Comparison of ENCODE assay signal across 8 cellular contexts in the genomic region with DNA sequence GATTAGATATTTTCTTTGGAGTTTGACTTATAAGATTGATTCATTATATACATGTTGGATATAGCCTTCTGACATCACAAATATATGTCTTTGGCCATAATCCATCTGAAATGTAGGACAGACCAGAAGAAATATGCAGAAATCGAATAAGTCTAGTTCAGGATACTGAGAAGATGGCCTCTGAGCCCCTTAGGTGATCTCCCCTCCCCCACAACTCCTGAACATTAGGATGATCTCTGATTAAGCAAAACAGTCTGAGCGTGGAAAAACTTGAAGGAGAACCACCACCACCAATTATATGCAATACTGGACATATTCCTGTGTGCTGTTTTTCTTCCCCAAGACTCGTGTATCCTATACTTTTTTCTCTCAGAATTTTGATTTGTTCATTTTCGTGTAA. TPM values are rescaled to one million over a fixed set of nuclear protein-coding genes. Genes with fewer than 3 reads are reported as not detected.
A peak's percentile ranks its signal among the peaks of the same experiment; 100 is the strongest.
DNase-seq lines count a peak whose midpoint lies in the region; ATAC-seq, FAIRE-seq and TF ChIP-seq lines count a peak whose summit lies in the region.
"Had no signal": no experiment of that assay in that cellular context is flagged by ENCODE, and none has a peak within 500 bp of the region (broad histone marks: within the 10 kb centered on the region; RNA-seq: fewer than 3 reads in every experiment).

No MANE protein-coding gene starts in this region.

- H3K27me3 ChIP-seq in ectodermal cell (ENCODE audit: control insufficient read depth, insufficient read depth, low read length, poor library complexity, severe bottlenecking) (no peaks in the 10 kb centered on the region), prostate gland (replicated peaks; ENCODE audit: insufficient read depth) (no peaks in the 10 kb centered on the region)

- H3K4me3 ChIP-seq in GM12865 (ENCODE audit: low read depth, low read length) (peak overlapping the region; percentile 92), ectodermal cell (ENCODE audit: insufficient read depth, low read depth, low read length) (peak overlapping the region; percentile 90), prostate gland (no peak overlapping the region), kidney (ENCODE audit: low read length in 2 of 2) (peak overlapping the region in 1 of 2 donors; percentile 46)

- H3K27ac ChIP-seq in ectodermal cell (ENCODE audit: insufficient read depth, low read depth, low read length, poor library complexity, severe bottlenecking), result no peak overlapping the region
- peak overlapping the region; percentile 99 for H3K27ac ChIP-seq in prostate gland
- peak overlapping the region in 1 of 2 donors; percentile 28 for H3K27ac ChIP-seq in kidney (ENCODE audit: low read depth in 2 of 2, low read length in 2 of 2)

- no peaks in the 10 kb centered on the region for H3K9me3 ChIP-seq in ectodermal cell (ENCODE audit: control insufficient read depth, low read length)
- no peaks in the 10 kb centered on the region for H3K9me3 ChIP-seq in prostate gland
- H3K9me3 ChIP-seq in kidney (ENCODE audit: control insufficient read depth in 1 of 2, low read length in 2 of 2), result no peaks in the 10 kb centered on the region

- no peak for TF ChIP-seq CTCF in GM12865 (IDR thresholded peaks at IDR 0.05; ENCODE audit: insufficient read depth, low read depth, low read length, missing control alignments)
- TF ChIP-seq CTCF in prostate gland (IDR thresholded peaks at IDR 0.05), result no peak
- TF ChIP-seq CTCF in kidney (IDR thresholded peaks at IDR 0.05; ENCODE audit: borderline replicate concordance, extremely low read depth, insufficient read depth), result no peak

- DNase-seq in GM12865 (ENCODE audit: low read depth) (no peak), NCI-H69 (lab: John Stamatoyannopoulos, UW) (peak; percentile 50), prostate gland (ENCODE audit: low spot score) (no peak), activated gamma-delta T cell treated with Interleukin-2 at 50 U/mL for 16 hours (no peak), kidney (no peak)
- DNase-seq: cerebellar nuclear complex had no signal

- ATAC-seq in GM21786 (IDR thresholded peaks at IDR 0.05; ENCODE audit: unreplicated experiment), result no peak

- H3K9ac ChIP-seq in kidney (ENCODE audit: low read length in 2 of 2), result peak overlapping the region in 1 of 2 donors; percentile 37

- intact Hi-C loops in prostate gland (cut with DNase I) (no loop called here), kidney (cut with DNase I) (no loop called here)

- no peaks in the 10 kb centered on the region for H3K36me3 ChIP-seq in ectodermal cell (ENCODE audit: control insufficient read depth, insufficient read depth, low read length)
- no peaks in the 10 kb centered on the region for H3K36me3 ChIP-seq in prostate gland
- no peaks in the 10 kb centered on the region for H3K36me3 ChIP-seq in kidney (ENCODE audit: control insufficient read depth in 1 of 2, insufficient read depth in 2 of 2, low read length in 2 of 2)

- H3K4me1 ChIP-seq in ectodermal cell (ENCODE audit: control insufficient read depth, insufficient read depth, low read length) (peaks cover 32% of the 10 kb centered on the region), prostate gland (replicated peaks) (peaks cover 34% of the 10 kb centered on the region), kidney (ENCODE audit: control insufficient read depth in 1 of 2, insufficient read depth in 1 of 2, low read depth in 1 of 2, low read length in 2 of 2) (peaks cover 35 to 44% of the 10 kb centered on the region in 2 donors)

- 46 to 64% methylated on average over 3 to 4 of the region's 4 CpGs for whole genome bisulfite sequencing in ectodermal cell, 2 experiments
- 21% methylated on average over 4 of the region's 4 CpGs for WGBS in prostate gland

- no peak for FAIRE-seq in kidney (lab: Jason Lieb, UNC)

- no peak for TF ChIP-seq POLR2A in prostate gland (IDR thresholded peaks at IDR 0.05)

RNA-seq across cellular contexts. Expression of gene SETD5, which starts 3.2 kb away (rescaled TPM):
- 215 TPM for polyA plus RNA-seq in ectodermal cell (2013, experiment 1 of 4)
- 241 TPM for polyA plus RNA-seq in ectodermal cell (2013, experiment 2 of 4)
- 208 TPM for polyA plus RNA-seq in ectodermal cell (2013, experiment 3 of 4)
- 239 TPM for polyA plus RNA-seq in ectodermal cell (2013, experiment 4 of 4)
- total RNA-seq in prostate gland (100 to 1,000 TPM in 1 of 2 donors, 10 to 100 TPM in 1; 58.4 to 118 TPM), kidney (112 TPM)
- 12.1 TPM for polyA plus RNA-seq in kidney (ENCODE audit: insufficient read depth, low read depth, low replicate concordance)

RNA-seq across cellular contexts. Expression of gene THUMPD3, which starts 37.8 kb away (rescaled TPM):
- 61.2 TPM for polyA plus RNA-seq in ectodermal cell (2013, experiment 1 of 4)
- polyA plus RNA-seq in ectodermal cell (2013, experiment 2 of 4), result 58.7 TPM
- 48.4 TPM for polyA plus RNA-seq in ectodermal cell (2013, experiment 3 of 4)
- 54.1 TPM for polyA plus RNA-seq in ectodermal cell (2013, experiment 4 of 4)
- total RNA-seq in prostate gland (10 to 100 TPM; 28.8 to 38.7 TPM), kidney (44.1 TPM)
- polyA plus RNA-seq in kidney (ENCODE audit: insufficient read depth, low read depth, low replicate concordance), result 31.9 TPM

Comparison
In these comparisons a context has a peak if more than half of its experiments do, and no peak if none do; other contexts are left out.
1. H3K4me3 ChIP-seq: peak in GM12865 (single experiment) and ectodermal cell (single experiment); none in prostate gland (0 of 2).